Comparison of ENCODE assay signal across 33 cellular contexts in the genomic region with DNA sequence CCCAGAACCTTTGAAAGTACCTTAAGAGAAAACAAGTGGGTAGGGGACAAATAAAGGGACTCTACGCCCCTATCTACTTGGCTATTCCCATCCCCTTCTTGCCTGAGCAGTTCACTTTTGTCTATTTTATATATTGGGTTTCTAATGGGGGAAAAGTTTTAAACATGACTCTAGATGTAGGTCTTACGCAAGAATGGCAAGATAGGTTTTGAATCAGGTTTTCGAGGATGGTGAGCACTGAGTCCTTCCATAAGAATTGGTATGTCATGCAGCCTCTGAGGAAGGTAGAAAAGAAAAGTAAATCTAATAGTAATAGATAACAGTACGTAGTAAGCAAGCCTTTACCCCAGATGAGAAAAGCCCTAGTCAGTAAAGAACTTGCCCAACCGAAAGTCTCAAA.
"Had no signal": no experiment of that assay in that cellular context is flagged by ENCODE, and none has a peak within 500 bp of the region (broad histone marks: within the 10 kb centered on the region; RNA-seq: fewer than 3 reads in every experiment).

No MANE protein-coding gene starts in this region.

- H3K36me3 ChIP-seq: adrenal gland, brain microvascular endothelial cell, breast epithelium had no signal

- H3K4me3 ChIP-seq: adrenal gland, body of pancreas, breast epithelium had no signal

- H3K4me1 ChIP-seq: body of pancreas, breast epithelium had no signal

- ATAC-seq: activated CD8-positive, alpha-beta T cell treated with anti-CD3 and anti-CD28 coated beads for 36 hours; activated naive CD4-positive, alpha-beta T cell treated with anti-CD3 and anti-CD28 coated beads, Interleukin-2, amount 50 U/mL, for 72 hours; activated T-cell treated with anti-CD3 and anti-CD28 coated beads, Interleukin-2, amount 50 U/mL, for 4 hours; activated T-cell treated with anti-CD3 and anti-CD28 coated beads, Interleukin-2, amount 50 U/mL, for 72 hours; activated T-helper 17 cell treated with anti-CD3 and anti-CD28 coated beads, Interleukin-2, amount 50 U/mL, for 72 hours; body of pancreas had no signal

- FAIRE-seq: astrocyte, TTC549 had no signal

- H3K27ac ChIP-seq: adrenal gland, body of pancreas, brain microvascular endothelial cell, breast epithelium, VCaP had no signal

- H3K27me3 ChIP-seq: adrenal gland, body of pancreas, brain microvascular endothelial cell, breast epithelium had no signal

- DNase-seq: activated B cell treated with CpG ODN at 0.5 μM for 24 hours; activated CD4-positive, alpha-beta memory T cell treated with anti-CD3 and anti-CD28 coated beads for 36 hours; activated CD4-positive, alpha-beta T cell treated with anti-CD3 and anti-CD28 coated beads for 4 hours; activated CD4-positive, alpha-beta T cell treated with anti-CD3 and anti-CD28 coated beads, Interleukin-2, amount 10 ng/mL, durations not matched to agents 24 days and 14 days; activated CD4-positive, alpha-beta T cell treated with anti-CD3 and anti-CD28 coated beads, Interleukin-2, amount 50 U/mL, for 1 hour; activated CD4-positive, alpha-beta T cell treated with anti-CD3 and anti-CD28 coated beads, Interleukin-2, amount 50 U/mL, for 4 hours; activated CD4-positive, CD25-positive, alpha-beta regulatory T cell treated with anti-CD3 and anti-CD28 coated beads, Interleukin-2, amount 50 U/mL, for 72 hours; activated CD8-positive, alpha-beta memory T cell treated with anti-CD3 and anti-CD28 coated beads, Interleukin-2, amount 50 U/mL, for 4 hours; activated CD8-positive, alpha-beta T cell treated with anti-CD3 and anti-CD28 coated beads for 36 hours; activated effector memory CD4-positive, alpha-beta T cell treated with anti-CD3 and anti-CD28 coated beads, Interleukin-2, amount 50 U/mL, for 16 hours; activated gamma-delta T cell treated with Interleukin-2 at 50 U/mL for 16 hours; activated naive CD4-positive, alpha-beta T cell; activated naive CD4-positive, alpha-beta T cell treated with anti-CD3 and anti-CD28 coated beads for 36 hours; activated naive CD4-positive, alpha-beta T cell treated with anti-CD3 and anti-CD28 coated beads, Interleukin-2, amount 50 U/mL, for 16 hours; activated naive CD8-positive, alpha-beta T cell treated with anti-CD3 and anti-CD28 coated beads for 36 hours; activated T-cell treated with anti-CD3 and anti-CD28 coated beads for 4 hours; activated T-cell treated with anti-CD3 and anti-CD28 coated beads, Interleukin-2, amount 50 U/mL, for 1 hour; activated T-cell treated with anti-CD3 and anti-CD28 coated beads, Interleukin-2, amount 50 U/mL, for 4 hours; activated T-cell treated with anti-CD3 and anti-CD28 coated beads, Interleukin-2, amount 50 U/mL, for 72 hours; adrenal gland; amniotic stem cell; aorta; body of pancreas; brain microvascular endothelial cell; central memory CD4-positive, alpha-beta T cell; T-helper 2 cell; T-helper 9 cell had no signal

- H3K9me3 ChIP-seq: adrenal gland, body of pancreas, breast epithelium had no signal
